8 cellular contexts compared by ENCODE assay signal in the genomic region with DNA sequence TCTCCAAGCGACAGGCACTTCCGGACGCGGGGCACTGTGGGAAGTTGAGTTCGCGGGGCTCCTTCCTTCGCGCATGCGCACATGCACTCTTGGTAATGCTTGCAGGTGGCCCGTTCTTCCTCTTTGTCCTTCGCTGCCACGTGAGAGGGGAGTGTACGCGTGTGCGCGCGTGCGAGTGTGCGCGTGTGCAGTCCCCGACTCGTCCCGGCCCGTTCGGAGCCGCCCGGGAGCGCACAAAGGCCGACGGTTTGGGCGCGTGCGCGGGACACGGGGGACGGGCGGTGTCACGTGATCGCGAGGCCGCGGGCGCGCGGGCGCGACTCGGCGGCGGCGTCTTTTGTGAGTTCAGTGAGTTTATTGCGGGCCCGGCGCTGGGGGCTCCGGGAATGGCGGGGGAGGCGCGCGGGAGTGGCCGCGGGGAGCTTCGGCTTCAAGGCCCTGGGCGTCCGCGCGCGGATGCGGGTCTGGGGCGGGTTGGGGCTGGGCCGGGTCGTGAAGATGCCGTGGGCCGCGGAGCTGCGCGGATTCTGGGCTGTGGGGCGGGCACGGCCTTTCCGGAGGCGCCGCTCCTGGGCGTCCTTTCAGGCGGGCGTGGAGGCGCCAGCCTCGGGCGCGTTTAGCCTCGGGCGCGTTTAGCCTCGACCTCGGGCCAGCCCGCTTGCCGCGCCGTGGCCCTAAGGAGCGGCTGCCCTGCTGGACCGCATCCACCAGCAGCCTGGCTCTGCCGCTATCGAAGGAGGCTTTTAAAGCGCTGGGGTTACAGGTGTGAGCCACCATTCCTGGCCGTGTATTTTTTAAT. TPM values are rescaled to one million over a fixed set of nuclear protein-coding genes. Genes with fewer than 3 reads are reported as not detected.
A peak's percentile ranks its signal among the peaks of the same experiment; 100 is the strongest.
DNase-seq lines count a peak whose midpoint lies in the region; ATAC-seq and TF ChIP-seq lines count a peak whose summit lies in the region.

Gene ZNF84, plus strand, starts transcription at position 303 of the 799 bp plus-strand sequence. CDS start 3,959 bp downstream, outside the sequence.

- H3K9me3 ChIP-seq in PC-9 (ENCODE audit: insufficient read depth, low read depth) (peaks cover 47% of the 10 kb centered on the region), mucosa of descending colon (peaks cover 54% of the 10 kb centered on the region)

- peak within 1 kb of the TSS; percentile 80 for H3K27ac ChIP-seq in PC-9
- H3K27ac ChIP-seq in epithelial cell of prostate: peak within 1 kb of the TSS; percentile 88

- BruUV-seq in PC-9 (replicated peaks; lab: Mats Ljungman, UMichigan): no TSS peak

- peak; percentile 94 for DNase-seq in DMS153 (lab: John Stamatoyannopoulos, UW)
- DNase-seq in Jurkat, Clone E6-1 (ENCODE audit: low read depth, low spot score): peak; percentile 97
- peak; percentile 88 to 92 for DNase-seq in PC-9
- peak; percentile 95 for DNase-seq in activated T-cell treated with anti-CD3 and anti-CD28 coated beads, Interleukin-2, amount 50 U/mL, for 1 hour
- peak; percentile 93 for DNase-seq in epithelial cell of prostate (ENCODE audit: low read depth, low spot score)
- peak; percentile 94 to 98 (median 96) for DNase-seq in mucosa of descending colon
- peak; percentile 94 for DNase-seq in stimulated activated CD8-positive, alpha-beta memory T cell treated with anti-CD3 and anti-CD28 coated beads, Interleukin-4, amount 100 ng/mL, for 24 hours (ENCODE audit: low read depth)

- H2AFZ ChIP-seq in PC-9: peak within 1 kb of the TSS; percentile 85

- CTCF ChIA-PET in PC-9 (lab: Charles Lee): no interaction called here

- POLR2A ChIA-PET in PC-9 (lab: Charles Lee; ENCODE audit: unreplicated experiment): no interaction called here

- no peaks in the 10 kb centered on the region; the same call in 1 of the 2 replicates for H3K27me3 ChIP-seq in PC-9 (ENCODE audit: insufficient read depth, low read depth)

- peaks cover 42% of the 10 kb centered on the region for H3K36me3 ChIP-seq in PC-9 (ENCODE audit: low read depth)
- H3K36me3 ChIP-seq in mucosa of descending colon (ENCODE audit: low read depth): no peaks in the 10 kb centered on the region

- H3K79me2 ChIP-seq in PC-9 (ENCODE audit: low read depth): peaks cover 31% of the 10 kb centered on the region

- intact Hi-C loops in PC-9 (cut with micrococcal nuclease; ENCODE audit: unreplicated experiment): loop anchor here (1.0 kb wide), 3 partner anchors 43 to 144 kb away; partner anchors contain the start of genes ZNF140, ZNF26 and ZNF268
- intact Hi-C loops in mucosa of descending colon (cut with DNase I, micrococcal nuclease): no loop called here

- TF ChIP-seq CTCF in PC-9 (conservative IDR thresholded peaks at IDR 0.05) (no peak), mucosa of descending colon (IDR thresholded peaks at IDR 0.05) (no peak)

- no peaks in the 10 kb centered on the region for H3K4me1 ChIP-seq in PC-9 (replicated peaks; ENCODE audit: insufficient read depth)
- peaks cover 5% of the 10 kb centered on the region for H3K4me1 ChIP-seq in mucosa of descending colon (ENCODE audit: low read depth)

- ATAC-seq in GM21619 (IDR thresholded peaks at IDR 0.05; ENCODE audit: unreplicated experiment) (peak; percentile 89), mucosa of descending colon (peak; percentile 99)

- H3K4me2 ChIP-seq in PC-9: peak within 1 kb of the TSS; percentile 81

- peak within 1 kb of the TSS; percentile 68 for H3K4me3 ChIP-seq in Jurkat, Clone E6-1 (ENCODE audit: low read length)
- H3K4me3 ChIP-seq in PC-9 (peak within 1 kb of the TSS; percentile 80), mucosa of descending colon (peak within 1 kb of the TSS; percentile 67)

- no peaks in the 10 kb centered on the region for H4K20me1 ChIP-seq in PC-9 (ENCODE audit: insufficient read depth)

- peaks cover 4% of the 10 kb centered on the region; the same call in 1 of the 2 replicates for H3F3A ChIP-seq in PC-9 (ENCODE audit: insufficient read depth, low read depth)

- H3K9me2 ChIP-seq in PC-9 (ENCODE audit: insufficient read depth): no peaks in the 10 kb centered on the region

RNA-seq across cellular contexts. Expression of gene ZNF84, which starts in this region (rescaled TPM):
- 10.6 TPM for polyA plus RNA-seq in Jurkat, Clone E6-1 (2012; ENCODE audit: insufficient read depth, insufficient read length)
- total RNA-seq in PC-9 (2021) (16.2 and 18.0 TPM in 2 replicates), mucosa of descending colon (10 to 100 TPM; 14.1 to 35.2 (median 21.3) TPM)

Comparison
In these comparisons a context has a peak if more than half of its experiments do, and no peak if none do; other contexts are left out.
1. Peak in every context shown above with its lines: DNase-seq, ATAC-seq, H3K4me3 ChIP-seq and H3K27ac ChIP-seq.